In genomic region chr14:54116163-54116562, GRCh38 we compare ENCODE assay signal across 1 cellular context.
TF ChIP-seq lines count a peak whose summit lies in the region.

No MANE protein-coding gene starts in this region.

TF ChIP-seq in HepG2, 621 proteins besides CTCF, POLR2A, EP300 and RAD21 (continued from another document):
- TF ChIP-seq ARNT (IDR thresholded peaks at IDR 0.05): no peak
- TF ChIP-seq SATB2 (CRISPR knock-in tag; IDR thresholded peaks at IDR 0.05): no peak
- TF ChIP-seq TBX3 (IDR thresholded peaks at IDR 0.05; ENCODE audit: borderline replicate concordance): no peak
- no peak for TF ChIP-seq ZFP36L2 (CRISPR knock-in tag; IDR thresholded peaks at IDR 0.05)
- no peak for TF ChIP-seq ZKSCAN1 (IDR thresholded peaks at IDR 0.05; ENCODE audit: low read length)
- TF ChIP-seq PAXIP1 (CRISPR knock-in tag; conservative IDR thresholded peaks at IDR 0.05): no peak
- TF ChIP-seq TEAD3 (CRISPR knock-in tag; optimal IDR thresholded peaks at IDR 0.05; ENCODE audit: borderline replicate concordance): no peak
TF ChIP-seq in HepG2: peak in this region for 0.
